Comparison of ENCODE assay signal across 8 cellular contexts in genomic region chr14:39102969-39103957, GRCh38. TPM values are rescaled to one million over a fixed set of nuclear protein-coding genes. Genes with fewer than 3 reads are reported as not detected.
DNase-seq lines count a peak whose midpoint lies in the region; ATAC-seq lines count a peak whose summit lies in the region.

Gene SEC23A, minus strand, starts transcription at chr14:39103235. Its CDS starts 7,117 bp downstream, at chr14:39096118.

- H3K36me3 ChIP-seq in endocrine pancreas (ENCODE audit: control insufficient read depth, insufficient read depth, low read length), result no peaks in the 10 kb centered on the region

- peak within 1 kb of the TSS; percentile 93 for H3K9ac ChIP-seq in endocrine pancreas (ENCODE audit: control insufficient read depth, insufficient read depth, low read length)

- peak; percentile 92 for ATAC-seq in GM21367 (IDR thresholded peaks at IDR 0.05; ENCODE audit: unreplicated experiment)

- DNase-seq in COR-L47 (lab: John Stamatoyannopoulos, UW), result peak; percentile 74
- peak; percentile 81 for DNase-seq in HT1080 (ENCODE audit: low read depth)
- DNase-seq in NOMO-1 (lab: John Stamatoyannopoulos, UW; ENCODE audit: unreplicated experiment in 2 of 2), result peak; percentile 89 to 95
- peak; percentile 52 to 70 (median 69) for DNase-seq in activated CD8-positive, alpha-beta memory T cell treated with anti-CD3 and anti-CD28 coated beads for 48 hours (ENCODE audit: low read depth in 2 of 3, low spot score in 2 of 3)
- DNase-seq in mesenteric fat pad (ENCODE audit: low spot score), result peak; percentile 97
- peak; percentile 60 for DNase-seq in stimulated activated CD8-positive, alpha-beta memory T cell treated with anti-CD3 and anti-CD28 coated beads, Interleukin-15, amount 100 ng/mL, for 24 hours (ENCODE audit: low read depth)

- H3K27me3 ChIP-seq in endocrine pancreas (ENCODE audit: control insufficient read depth, insufficient read depth, low read length), result no peaks in the 10 kb centered on the region

- H3K9me3 ChIP-seq in endocrine pancreas (ENCODE audit: control insufficient read depth, low read length), result no peaks in the 10 kb centered on the region

- H3K4me3 ChIP-seq in endocrine pancreas (ENCODE audit: control insufficient read depth, insufficient read depth, low read length), result peak within 1 kb of the TSS; percentile 92

- no peaks in the 10 kb centered on the region for H3K4me1 ChIP-seq in endocrine pancreas (ENCODE audit: control insufficient read depth, insufficient read depth, low read length)

RNA-seq across cellular contexts. Expression of gene SEC23A, which starts in this region (rescaled TPM):
- 95.6 and 108 TPM in 2 replicates for total RNA-seq in HT1080 (2014; rRNA removed; shearing (Covaris generic))
- polyA plus RNA-seq in HT1080 (2015; cell fraction: cytosol; rRNA removed), result 54.1 and 68.1 TPM in 2 replicates
- polyA plus RNA-seq in HT1080 (2015; cell fraction: nucleus; rRNA removed), result 62.1 and 63.4 TPM in 2 replicates
- 139 TPM for total RNA-seq in mesenteric fat pad

Comparison
In these comparisons a context has a peak if more than half of its experiments do, and no peak if none do; other contexts are left out.
1. Peak in every context shown above with its lines: DNase-seq, ATAC-seq and H3K4me3 ChIP-seq.